18 cellular contexts compared by ENCODE assay signal in genomic region chr7:140605337-140605736, GRCh38. TPM values are rescaled to one million over a fixed set of nuclear protein-coding genes. Genes with fewer than 3 reads are reported as not detected.
A peak's percentile ranks its signal among the peaks of the same experiment; 100 is the strongest.
DNase-seq lines count a peak whose midpoint lies in the region; ATAC-seq and TF ChIP-seq lines count a peak whose summit lies in the region.
"Had no signal": no experiment of that assay in that cellular context is flagged by ENCODE, and none has a peak within 500 bp of the region (broad histone marks: within the 10 kb centered on the region; RNA-seq: fewer than 3 reads in every experiment).

No MANE protein-coding gene starts in this region.

- H3K36me3 Mint-ChIP-seq in endodermal cell (ENCODE audit: low read depth) = peaks cover 11% of the 10 kb centered on the region
- H3K36me3 Mint-ChIP-seq: activated naive CD8-positive, alpha-beta T cell treated with anti-CD3 and anti-CD28 coated beads, Interleukin-2, amount 10 ng/mL, durations not matched to agents 7 days and 5 days had no signal

- H3K36me3 ChIP-seq in endodermal cell (ENCODE audit: control insufficient read depth, insufficient read depth, low read length) (peaks cover 2% of the 10 kb centered on the region), mucosa of rectum (ENCODE audit: control insufficient read depth in 2 of 2, insufficient read depth in 2 of 2, low read length in 2 of 2) (no peaks in the 10 kb centered on the region)

- H3K4me3 ChIP-seq in endodermal cell (ENCODE audit: low read length) = no peak overlapping the region
- no peak overlapping the region for H3K4me3 ChIP-seq in mucosa of rectum (ENCODE audit: low read length in 2 of 2)
- H3K4me3 ChIP-seq: coronary artery, testis had no signal

- H3K27ac ChIP-seq in endodermal cell (ENCODE audit: low read depth, low read length) (no peak overlapping the region), mucosa of rectum (ENCODE audit: low read depth in 2 of 2, low read length in 2 of 2) (peak overlapping the region; percentile 45 to 53)
- H3K27ac ChIP-seq: coronary artery, testis had no signal

- H3K9me3 ChIP-seq in endodermal cell (ENCODE audit: control insufficient read depth, low read length) (no peaks in the 10 kb centered on the region), mucosa of rectum (ENCODE audit: control insufficient read depth in 2 of 2, low read length in 2 of 2) (no peaks in the 10 kb centered on the region)
- H3K9me3 ChIP-seq: testis had no signal

- no peaks in the 10 kb centered on the region for H3K27me3 ChIP-seq in endodermal cell (ENCODE audit: control insufficient read depth, insufficient read depth, low read length, poor library complexity, severe bottlenecking)
- no peaks in the 10 kb centered on the region for H3K27me3 ChIP-seq in mucosa of rectum (ENCODE audit: control insufficient read depth in 2 of 2, insufficient read depth in 2 of 2, low read length in 2 of 2)
- H3K27me3 ChIP-seq: testis had no signal

- DNase-seq in AG09319 (ENCODE audit: extremely low read depth, low read depth) (peak; percentile 44), M059J (ENCODE audit: low read depth) (peak; percentile 92), endodermal cell (peak; percentile 75), germinal center (ENCODE audit: low spot score) (no peak), NCI-H510A (lab: John Stamatoyannopoulos, UW) (no peak)
- no peak for DNase-seq in stimulated activated CD4-positive, alpha-beta T cell treated with anti-CD3 and anti-CD28 coated beads, Interleukin-1b, Interleukin-23, amount 100 ng/mL, for 48 hours
- DNase-seq: activated CD4-positive, alpha-beta T cell treated with anti-CD3 and anti-CD28 coated beads for 48 hours; activated naive CD8-positive, alpha-beta T cell treated with anti-CD3 and anti-CD28 coated beads, Interleukin-2, amount 10 ng/mL, durations not matched to agents 7 days and 5 days; activated T-cell treated with anti-CD3 and anti-CD28 coated beads, Interleukin-2, amount 50 U/mL, for 1 hour; NCI-H2171 treated with DMSO at 0.1 percent for 48 hours; stimulated activated CD4-positive, alpha-beta T cell treated with anti-CD3 and anti-CD28 coated beads, Interleukin-15, amount 100 ng/mL, for 24 hours; SW 1271; testis had no signal

- no peaks in the 10 kb centered on the region for H3K4me1 Mint-ChIP-seq in endodermal cell
- H3K4me1 Mint-ChIP-seq: activated naive CD8-positive, alpha-beta T cell treated with anti-CD3 and anti-CD28 coated beads, Interleukin-2, amount 10 ng/mL, durations not matched to agents 7 days and 5 days had no signal

- whole genome bisulfite sequencing in endodermal cell (ENCODE audit: insufficient coverage in 1 of 2, insufficient read length in 1 of 2), 2 experiments = 92 to 100% methylated on average over 1 to 5 of the region's 5 CpGs

- ATAC-seq in HG03457 (IDR thresholded peaks at IDR 0.05; ENCODE audit: unreplicated experiment) = no peak

- H3K27ac Mint-ChIP-seq in endodermal cell = no peak overlapping the region
- H3K27ac Mint-ChIP-seq: activated naive CD8-positive, alpha-beta T cell treated with anti-CD3 and anti-CD28 coated beads, Interleukin-2, amount 10 ng/mL, durations not matched to agents 7 days and 5 days; mesothelial cell of epicardium; progenitor cell of endocrine pancreas had no signal

- H3K4me1 ChIP-seq in endodermal cell (ENCODE audit: control insufficient read depth, insufficient read depth, low read length) (no peaks in the 10 kb centered on the region), mucosa of rectum (ENCODE audit: control insufficient read depth in 2 of 2, insufficient read depth in 2 of 2, low read length in 2 of 2) (peaks cover 0 to 4% of the 10 kb centered on the region in 2 donors)

- H3K4me3 Mint-ChIP-seq in endodermal cell = no peak overlapping the region
- H3K4me3 Mint-ChIP-seq: activated naive CD8-positive, alpha-beta T cell treated with anti-CD3 and anti-CD28 coated beads, Interleukin-2, amount 10 ng/mL, durations not matched to agents 7 days and 5 days; mesothelial cell of epicardium had no signal

- H3K9me3 Mint-ChIP-seq in endodermal cell = no peaks in the 10 kb centered on the region
- H3K9me3 Mint-ChIP-seq: activated naive CD8-positive, alpha-beta T cell treated with anti-CD3 and anti-CD28 coated beads, Interleukin-2, amount 10 ng/mL, durations not matched to agents 7 days and 5 days; mesothelial cell of epicardium had no signal

- TF ChIP-seq CTCF in AG09319 (IDR thresholded peaks at IDR 0.05; ENCODE audit: low read depth, low read length) (peak; percentile 20), endodermal cell (conservative IDR thresholded peaks at IDR 0.05) (peak; percentile 61)

- no peaks in the 10 kb centered on the region for H3K27me3 Mint-ChIP-seq in endodermal cell (ENCODE audit: insufficient read depth)
- H3K27me3 Mint-ChIP-seq: progenitor cell of endocrine pancreas had no signal

- no peak overlapping the region for H3K9ac ChIP-seq in endodermal cell (ENCODE audit: extremely low read depth, low read length, poor library complexity, severe bottlenecking)
- H3K9ac ChIP-seq in mucosa of rectum (ENCODE audit: low read depth in 1 of 2, low read length in 2 of 2) = no peak overlapping the region

RNA-seq across cellular contexts. Expression of gene DENND2A, which starts 35.3 kb away (rescaled TPM):
- total RNA-seq in M059J (2014; rRNA removed; shearing (Covaris generic)) = 11.5 and 19.9 TPM in 2 replicates
- 10 to 100 TPM; 28.5 to 40.6 TPM for total RNA-seq in endodermal cell
- 26.6 TPM for polyA plus RNA-seq in endodermal cell (2013, experiment 1 of 2)
- polyA plus RNA-seq in endodermal cell (2013, experiment 2 of 2) = 30.2 TPM
- total RNA-seq: activated naive CD8-positive, alpha-beta T cell treated with anti-CD3 and anti-CD28 coated beads, Interleukin-2, amount 10 ng/mL, durations not matched to agents 7 days and 5 days had no signal

Comparison
In these comparisons a context has a peak if more than half of its experiments do, and no peak if none do; other contexts are left out.
1. DNase-seq: peak in AG09319 (single experiment), M059J (single experiment) and endodermal cell (single experiment); none in stimulated activated CD4-positive, alpha-beta T cell treated with anti-CD3 and anti-CD28 coated beads, Interleukin-1b, Interleukin-23, amount 100 ng/mL, for 48 hours (single experiment), germinal center (single experiment) and NCI-H510A (single experiment).